In genomic region chr9:84615574-84615973, GRCh38 we compare ENCODE assay signal across 3 cellular contexts.
TF ChIP-seq lines count a peak whose summit lies in the region.

No MANE protein-coding gene starts in this region.

TF ChIP-seq in SK-N-SH, 30 proteins besides CTCF, POLR2A, EP300 and RAD21:
- TF ChIP-seq TEAD4 (IDR thresholded peaks at IDR 0.05; ENCODE audit: borderline replicate concordance, insufficient read depth) (no peak), GATA2 (CRISPR knock-in tag; IDR thresholded peaks at IDR 0.05) (peak; percentile 56)

TF ChIP-seq in SK-N-SH treated with all-trans-retinoic acid at 6 μM for 48 hours, 23 proteins besides CTCF, POLR2A, EP300 and RAD21:
- TF ChIP-seq ZNF565 (CRISPR knock-in tag; conservative IDR thresholded peaks at IDR 0.05; ENCODE audit: low read depth): no peak
- no peak for TF ChIP-seq ZC3H10 (CRISPR knock-in tag; IDR thresholded peaks at IDR 0.05)
- no peak for TF ChIP-seq CSDC2 (CRISPR knock-in tag; IDR thresholded peaks at IDR 0.05)
- TF ChIP-seq GLIS3 (CRISPR knock-in tag; IDR thresholded peaks at IDR 0.05): no peak
- TF ChIP-seq SNAI2 (CRISPR knock-in tag; IDR thresholded peaks at IDR 0.05): no peak
- no peak for TF ChIP-seq PPARA (CRISPR knock-in tag; IDR thresholded peaks at IDR 0.05; ENCODE audit: borderline replicate concordance)
- TF ChIP-seq OSR1 (CRISPR knock-in tag; IDR thresholded peaks at IDR 0.05): no peak
- TF ChIP-seq ZFP30 (CRISPR knock-in tag; IDR thresholded peaks at IDR 0.05): no peak
- TF ChIP-seq RARB (CRISPR knock-in tag; IDR thresholded peaks at IDR 0.05): no peak
- no peak for TF ChIP-seq PATZ1 (CRISPR knock-in tag; IDR thresholded peaks at IDR 0.05; ENCODE audit: borderline replicate concordance)
- TF ChIP-seq TSHZ2 (CRISPR knock-in tag; IDR thresholded peaks at IDR 0.05): no peak
- TF ChIP-seq ESRRG (CRISPR knock-in tag; IDR thresholded peaks at IDR 0.05): no peak

TF ChIP-seq in WTC11, 78 proteins besides CTCF, POLR2A, EP300 and RAD21:
- TF ChIP-seq MLX (CRISPR knock-in tag; IDR thresholded peaks at IDR 0.05) (no peak), ELF4 (CRISPR knock-in tag; IDR thresholded peaks at IDR 0.05; ENCODE audit: low read depth) (no peak), HMGA2 (CRISPR knock-in tag; IDR thresholded peaks at IDR 0.05) (no peak), ATF3 (CRISPR knock-in tag; conservative IDR thresholded peaks at IDR 0.05) (no peak), CREM (CRISPR knock-in tag; IDR thresholded peaks at IDR 0.05) (no peak), E2F5 (CRISPR knock-in tag; IDR thresholded peaks at IDR 0.05) (no peak), PREB (CRISPR knock-in tag; IDR thresholded peaks at IDR 0.05; ENCODE audit: borderline replicate concordance) (no peak), TP53 (CRISPR knock-in tag; IDR thresholded peaks at IDR 0.05) (no peak), MYBL2 (CRISPR knock-in tag; IDR thresholded peaks at IDR 0.05) (no peak), MXD4 (CRISPR knock-in tag; IDR thresholded peaks at IDR 0.05; ENCODE audit: borderline replicate concordance) (no peak), ZNF396 (CRISPR knock-in tag; IDR thresholded peaks at IDR 0.05; ENCODE audit: borderline replicate concordance) (no peak), NFE2L1 (CRISPR knock-in tag; IDR thresholded peaks at IDR 0.05) (no peak), ZNF317 (CRISPR knock-in tag; IDR thresholded peaks at IDR 0.05; ENCODE audit: borderline replicate concordance, low read depth) (no peak), ARID4B (CRISPR knock-in tag; IDR thresholded peaks at IDR 0.05; ENCODE audit: borderline replicate concordance) (no peak), FOXP1 (CRISPR knock-in tag; IDR thresholded peaks at IDR 0.05; ENCODE audit: borderline replicate concordance) (no peak), AR (CRISPR knock-in tag; IDR thresholded peaks at IDR 0.05) (no peak), JUN (CRISPR knock-in tag; IDR thresholded peaks at IDR 0.05) (no peak)
